7 cellular contexts compared by ENCODE assay signal in genomic region chr3:197297020-197297419, GRCh38. TPM values are rescaled to one million over a fixed set of nuclear protein-coding genes. Genes with fewer than 3 reads are reported as not detected.
DNase-seq lines count a peak whose midpoint lies in the region; FAIRE-seq and TF ChIP-seq lines count a peak whose summit lies in the region.

No MANE protein-coding gene starts in this region.

- no peaks in the 10 kb centered on the region for H3K27me3 ChIP-seq in osteoblast (ENCODE audit: insufficient read depth, low read length)

- H3K27ac ChIP-seq in osteoblast (ENCODE audit: low read depth, low read length), result peak overlapping the region; percentile 92

- H3K4me3 Mint-ChIP-seq in endothelial cell (ENCODE audit: unreplicated experiment), result peak overlapping the region; percentile 92

- FAIRE-seq in GM18507 (lab: Jason Lieb, UNC), result peak; percentile 39

- H3K4me3 ChIP-seq in osteoblast (ENCODE audit: insufficient read depth, low read length), result peak overlapping the region; percentile 88

- H3K36me3 ChIP-seq in osteoblast (ENCODE audit: insufficient read depth, low read length), result peaks cover 40% of the 10 kb centered on the region

- H3K4me2 ChIP-seq in osteoblast (ENCODE audit: insufficient read depth, low read length), result peak overlapping the region; percentile 90

- no peaks in the 10 kb centered on the region for H3K9me3 ChIP-seq in osteoblast (ENCODE audit: low read depth, low read length)

- H3K27me3 Mint-ChIP-seq in endothelial cell (ENCODE audit: unreplicated experiment), result peaks cover 3% of the 10 kb centered on the region

- no peaks in the 10 kb centered on the region for H3K9me3 Mint-ChIP-seq in endothelial cell (ENCODE audit: unreplicated experiment)

- peaks cover under 1% of the 10 kb centered on the region for H3K36me3 Mint-ChIP-seq in endothelial cell (ENCODE audit: low read depth, unreplicated experiment)

- peak overlapping the region; percentile 92 for H3K27ac Mint-ChIP-seq in endothelial cell (ENCODE audit: unreplicated experiment)

- peaks cover 63% of the 10 kb centered on the region for H3K79me2 ChIP-seq in osteoblast (ENCODE audit: insufficient read depth, low read length)

- H3K4me1 ChIP-seq in osteoblast (ENCODE audit: insufficient read depth, low read length), result peaks cover 23% of the 10 kb centered on the region

- no peak for DNase-seq in GM18507 (ENCODE audit: extremely low spot score, insufficient read length, low read depth)
- DNase-seq in OCI-M1 (lab: John Stamatoyannopoulos, UW), result peak; percentile 33
- DNase-seq in endothelial cell (ENCODE audit: low spot score), result no peak
- DNase-seq in osteoblast (ENCODE audit: insufficient read length, low spot score, missing footprints), result no peak
- no peak for DNase-seq in activated effector memory CD4-positive, alpha-beta T cell treated with anti-CD3 and anti-CD28 coated beads, Interleukin-2, amount 50 U/mL, for 16 hours
- no peak for DNase-seq in NCI-H187 (lab: John Stamatoyannopoulos, UW)
- DNase-seq in activated effector memory CD4-positive, alpha-beta T cell treated with Interleukin-2 at 50 U/mL for 16 hours, result no peak

- H4K20me1 ChIP-seq in osteoblast (ENCODE audit: insufficient read depth, low read length), result no peaks in the 10 kb centered on the region

- H2AFZ ChIP-seq in osteoblast (ENCODE audit: low read length), result no peak overlapping the region

- TF ChIP-seq CTCF in endothelial cell (IDR thresholded peaks at IDR 0.05; ENCODE audit: unreplicated experiment), result no peak
- TF ChIP-seq CTCF in osteoblast (IDR thresholded peaks at IDR 0.05; ENCODE audit: extremely low read depth, low read depth, low read length), result no peak

- H3K4me1 Mint-ChIP-seq in endothelial cell (ENCODE audit: unreplicated experiment), result peaks cover 19% of the 10 kb centered on the region

RNA-seq across cellular contexts. Expression of gene DLG1, which starts 1.4 kb away (rescaled TPM):
- total RNA-seq in endothelial cell (ENCODE audit: unreplicated experiment), result 75.5 TPM
- 76.6 and 79.3 TPM in 2 replicates for total RNA-seq in osteoblast
